In the genomic region with DNA sequence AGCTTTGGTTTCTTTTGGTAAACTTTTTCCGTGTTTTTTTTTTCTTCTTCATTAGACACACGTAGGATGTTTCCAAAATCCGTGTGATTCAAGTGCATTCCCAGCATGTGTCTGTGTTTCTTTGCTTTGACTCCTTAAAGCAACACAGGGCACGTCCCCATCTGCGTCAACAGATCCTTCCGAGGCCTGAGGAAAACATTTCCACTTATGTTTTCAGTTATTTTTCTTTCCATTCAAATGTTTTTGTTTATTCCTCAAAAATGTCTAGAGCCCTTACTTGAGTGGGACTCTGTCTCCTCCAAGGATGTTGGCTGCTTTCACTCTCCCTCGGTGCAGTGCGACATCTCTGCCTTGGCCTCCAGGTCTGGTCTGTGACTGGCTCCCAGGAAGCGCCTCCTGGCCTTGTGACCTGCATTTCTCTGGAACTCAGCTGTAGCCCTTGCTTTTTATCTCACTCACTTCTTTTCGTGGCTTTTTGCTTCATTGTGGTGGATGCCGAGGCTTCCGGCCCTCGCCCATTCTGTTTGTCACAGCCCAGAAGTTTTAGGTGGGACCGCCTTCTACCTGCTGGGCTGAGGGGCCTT, we compare ENCODE assay signal across 18 cellular contexts. TPM values are rescaled to one million over a fixed set of nuclear protein-coding genes. Genes with fewer than 3 reads are reported as not detected.
A peak's percentile ranks its signal among the peaks of the same experiment; 100 is the strongest.
DNase-seq lines count a peak whose midpoint lies in the region; ATAC-seq and TF ChIP-seq lines count a peak whose summit lies in the region.
"Had no signal": no experiment of that assay in that cellular context is flagged by ENCODE, and none has a peak within 500 bp of the region (broad histone marks: within the 10 kb centered on the region; RNA-seq: fewer than 3 reads in every experiment).

No MANE protein-coding gene starts in this region.

- DNase-seq in cardiac septum (ENCODE audit: low spot score): peak; percentile 43
- DNase-seq in right atrium auricular region (ENCODE audit: low spot score): no peak
- peak; percentile 41 for DNase-seq in ecto neural progenitor cell (ENCODE audit: low spot score)
- DNase-seq in neuronal stem cell (ENCODE audit: low spot score): no peak
- peak; percentile 45 for DNase-seq in upper lobe of right lung
- no peak for DNase-seq in HuH-7.5 (ENCODE audit: low spot score)
- no peak for DNase-seq in G401 (ENCODE audit: low spot score)
- DNase-seq in prostate gland (ENCODE audit: low spot score): no peak
- DNase-seq: activated CD4-positive, alpha-beta T cell treated with anti-CD3 and anti-CD28 coated beads for 36 hours; activated T-cell treated with anti-CD3 and anti-CD28 coated beads for 4 hours; CD4-positive, alpha-beta memory T cell; central memory CD4-positive, alpha-beta T cell; DMS79 treated with DMSO at 0.1 percent for 48 hours; NCI-H1092 treated with DMSO at 0.1 percent for 48 hours; NCI-H2107 had no signal

- TF ChIP-seq CTCF in right atrium auricular region (IDR thresholded peaks at IDR 0.05): no peak
- TF ChIP-seq CTCF in upper lobe of right lung (IDR thresholded peaks at IDR 0.05): no peak
- TF ChIP-seq CTCF in prostate gland (IDR thresholded peaks at IDR 0.05): no peak

- no peak overlapping the region for H4K91ac ChIP-seq in neuronal stem cell (ENCODE audit: low read depth, low read length, poor library complexity)

- H3K4me2 ChIP-seq in neuronal stem cell (ENCODE audit: insufficient read depth, low read length, poor library complexity, severe bottlenecking): no peak overlapping the region
- H3K4me2 ChIP-seq: KMS-11 had no signal

- WGBS in neuronal stem cell (ENCODE audit: extremely low coverage in 2 of 2, insufficient read length in 2 of 2, insufficient replicate concordance in 1 of 2), 2 donors: no CpG with 5 or more reads among the region's 14 CpGs
- 74% methylated on average over 14 of the region's 14 CpGs for WGBS in prostate gland

- no peak overlapping the region for H2BK12ac ChIP-seq in neuronal stem cell (ENCODE audit: low read length)

- H3K79me1 ChIP-seq in neuronal stem cell (ENCODE audit: low read depth, low read length): no peaks in the 10 kb centered on the region

- H2AFZ ChIP-seq in neuronal stem cell (ENCODE audit: low read length): peak overlapping the region; percentile 87

- intact Hi-C loops in cardiac septum (cut with DNase I) (no loop called here), upper lobe of right lung (cut with DNase I) (no loop called here), prostate gland (cut with DNase I) (no loop called here)

- in situ Hi-C loops in G401 (cut with HindIII; ENCODE audit: low sequenced_read_pairs): no loop called here

- H3K14ac ChIP-seq in neuronal stem cell (ENCODE audit: low read length): no peak overlapping the region

- H3K9me3 ChIP-seq in right atrium auricular region: no peaks in the 10 kb centered on the region
- no peaks in the 10 kb centered on the region for H3K9me3 ChIP-seq in neuronal stem cell (replicated peaks in 1 of 2; ENCODE audit: control insufficient read depth in 2 of 2, insufficient read depth in 1 of 2, low read depth in 1 of 2, low read length in 2 of 2)
- no peaks in the 10 kb centered on the region for H3K9me3 ChIP-seq in upper lobe of right lung
- H3K9me3 ChIP-seq in prostate gland: no peaks in the 10 kb centered on the region
- H3K9me3 ChIP-seq: ovary had no signal

- no peak overlapping the region for H3K9ac ChIP-seq in neuronal stem cell (ENCODE audit: low read depth, low read length, poor library complexity)
- H3K9ac ChIP-seq: KMS-11 had no signal

- H3K4ac ChIP-seq in neuronal stem cell (ENCODE audit: low read length): no peak overlapping the region

- TF ChIP-seq POLR2A in prostate gland (IDR thresholded peaks at IDR 0.05): no peak

- H2BK5ac ChIP-seq in neuronal stem cell (ENCODE audit: low read length): no peak overlapping the region

- H3K4me1 ChIP-seq in right atrium auricular region (no peaks in the 10 kb centered on the region), neuronal stem cell (ENCODE audit: control insufficient read depth in 2 of 2, insufficient read depth in 1 of 2, low read depth in 1 of 2, low read length in 2 of 2) (peaks cover 9 to 12% of the 10 kb centered on the region in 2 donors), upper lobe of right lung (no peaks in the 10 kb centered on the region), prostate gland (replicated peaks) (no peaks in the 10 kb centered on the region)

- peak overlapping the region; percentile 90 for H3K18ac ChIP-seq in neuronal stem cell (ENCODE audit: low read length)

- H3K36me3 ChIP-seq in right atrium auricular region (no peaks in the 10 kb centered on the region), neuronal stem cell (replicated peaks in 1 of 2; ENCODE audit: control insufficient read depth in 2 of 2, insufficient read depth in 2 of 2, low read length in 2 of 2) (no peaks in the 10 kb centered on the region), upper lobe of right lung (no peaks in the 10 kb centered on the region), prostate gland (no peaks in the 10 kb centered on the region)
- H3K36me3 ChIP-seq: ovary had no signal

- H3K27ac ChIP-seq in right atrium auricular region (no peak overlapping the region), neuronal stem cell (replicated peaks; ENCODE audit: low read length) (no peak overlapping the region), upper lobe of right lung (no peak overlapping the region), prostate gland (no peak overlapping the region)
- H3K27ac ChIP-seq: KMS-11 had no signal

- H2BK15ac ChIP-seq in neuronal stem cell (ENCODE audit: low read length): no peak overlapping the region

- H4K8ac ChIP-seq in neuronal stem cell (ENCODE audit: low read depth, low read length): no peak overlapping the region

- H3K23ac ChIP-seq in neuronal stem cell (ENCODE audit: low read depth, low read length, poor library complexity): peak overlapping the region; percentile 6

- H2BK120ac ChIP-seq in neuronal stem cell (ENCODE audit: low read depth, low read length): no peak overlapping the region

- H2AK5ac ChIP-seq in neuronal stem cell (ENCODE audit: low read depth, low read length): no peak overlapping the region

- H3K27me3 ChIP-seq in right atrium auricular region (no peaks in the 10 kb centered on the region), neuronal stem cell (ENCODE audit: control insufficient read depth in 3 of 3, insufficient read depth in 3 of 3, low read depth in 1 of 3, low read length in 3 of 3) (peaks cover 0 to 45% (median 0%) of the 10 kb centered on the region in 3 experiments), upper lobe of right lung (peaks cover 8% of the 10 kb centered on the region), prostate gland (replicated peaks; ENCODE audit: insufficient read depth) (peaks cover 3% of the 10 kb centered on the region)
- H3K27me3 ChIP-seq: ovary had no signal

- no peak for ATAC-seq in upper lobe of right lung
- ATAC-seq: activated CD4-positive, alpha-beta T cell treated with anti-CD3 and anti-CD28 coated beads for 36 hours; stimulated activated memory B cell treated with anti-CD40 and anti-IgM and Interleukin-4, amounts not matched to agents 10 μg/mL and 1 μg/mL and 100 μg/mL, for 72 hours had no signal

- H3K4me3 ChIP-seq in right atrium auricular region: no peak overlapping the region
- H3K4me3 ChIP-seq in neuronal stem cell (ENCODE audit: low read length in 2 of 2): no peak overlapping the region
- no peak overlapping the region for H3K4me3 ChIP-seq in upper lobe of right lung
- H3K4me3 ChIP-seq in prostate gland: no peak overlapping the region
- H3K4me3 ChIP-seq: ovary had no signal

RNA-seq across cellular contexts. Expression of a gene that starts 31.3 kb away (rescaled TPM):
- total RNA-seq in cardiac septum (2.7 TPM), right atrium auricular region (1 to 10 TPM; 2.2 to 5.3 TPM), upper lobe of right lung (39.3 TPM), prostate gland (10 to 100 TPM; 12.2 to 15.5 TPM)
- polyA plus RNA-seq in neuronal stem cell (2013, experiment 1 of 2): 16.6 TPM
- polyA plus RNA-seq in neuronal stem cell (2013, experiment 2 of 2): 16.2 TPM
- total RNA-seq in G401 (2014; rRNA removed; shearing (Covaris generic)): 15.4 and 15.9 TPM in 2 replicates

Comparison
In these comparisons a context has a peak if more than half of its experiments do, and no peak if none do; other contexts are left out.
1. DNase-seq: peak in cardiac septum (single experiment), ecto neural progenitor cell (single experiment) and upper lobe of right lung (single experiment); none in right atrium auricular region (single experiment), neuronal stem cell (single experiment), HuH-7.5 (single experiment), G401 (single experiment) and prostate gland (single experiment).